13 cellular contexts compared by ENCODE assay signal in the genomic region with DNA sequence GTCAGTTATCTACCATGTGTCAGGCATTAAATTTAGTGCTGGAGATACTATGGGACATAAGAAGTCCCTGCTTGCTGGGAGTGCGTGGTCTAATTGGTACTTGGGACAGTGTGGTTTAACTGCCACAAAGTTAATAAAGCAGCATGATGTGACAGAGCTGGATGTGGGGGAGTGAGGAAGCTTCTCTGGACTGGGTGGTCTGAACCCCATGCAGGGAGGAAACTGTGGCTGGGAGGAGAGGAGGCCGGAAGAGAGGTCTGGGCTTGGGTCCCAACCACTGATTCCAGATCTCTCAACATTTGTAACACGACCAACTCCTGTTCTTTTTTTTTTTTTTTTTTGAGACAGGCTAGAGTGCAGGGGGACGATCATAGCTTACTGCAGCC. TPM values are rescaled to one million over a fixed set of nuclear protein-coding genes. Genes with fewer than 3 reads are reported as not detected.
DNase-seq lines count a peak whose midpoint lies in the region; ATAC-seq and TF ChIP-seq lines count a peak whose summit lies in the region.
"Had no signal": no experiment of that assay in that cellular context is flagged by ENCODE, and none has a peak within 500 bp of the region (broad histone marks: within the 10 kb centered on the region; RNA-seq: fewer than 3 reads in every experiment).

No MANE protein-coding gene starts in this region.

- H3K4me3 ChIP-seq in right atrium auricular region = no peak overlapping the region
- H3K4me3 ChIP-seq: body of pancreas, GM12878, SJSA1 had no signal

- ATAC-seq in GM21619 (IDR thresholded peaks at IDR 0.05; ENCODE audit: unreplicated experiment) = peak; percentile 31
- ATAC-seq: body of pancreas had no signal

- TF ChIP-seq CTCF in right atrium auricular region (IDR thresholded peaks at IDR 0.05) = no peak

- no peaks in the 10 kb centered on the region for H3K9me3 ChIP-seq in right atrium auricular region
- H3K9me3 ChIP-seq: body of pancreas, SJSA1 had no signal

- DNase-seq in CMK (ENCODE audit: low read depth) = peak; percentile 96
- DNase-seq in MV-4-11 (lab: John Stamatoyannopoulos, UW) = peak; percentile 94
- DNase-seq in right atrium auricular region (ENCODE audit: low spot score) = no peak
- no peak for DNase-seq in occipital lobe (lab: John Stamatoyannopoulos, UW)
- no peak for DNase-seq in NCI-H1048 (lab: John Stamatoyannopoulos, UW)
- DNase-seq in G401 (ENCODE audit: low spot score) = no peak
- no peak for DNase-seq in anterior cingulate cortex (lab: John Stamatoyannopoulos, UW)
- DNase-seq: mesenchymal stem cell; stimulated activated naive CD4-positive, alpha-beta T cell treated with Interleukin-2 at 50 U/mL for 16 hours had no signal

- H3K4me1 ChIP-seq in right atrium auricular region = peaks cover 0 to 61% of the 10 kb centered on the region in 2 donors
- H3K4me1 ChIP-seq: body of pancreas had no signal

- H3K27ac ChIP-seq in right atrium auricular region = peak overlapping the region; percentile 85 to 87
- H3K27ac ChIP-seq: body of pancreas, SJSA1 had no signal

- in situ Hi-C loops in G401 (cut with HindIII; ENCODE audit: low sequenced_read_pairs) = no loop called here

- no peaks in the 10 kb centered on the region for H3K36me3 ChIP-seq in right atrium auricular region
- H3K36me3 ChIP-seq: SJSA1 had no signal

- H3K27me3 ChIP-seq in right atrium auricular region = no peaks in the 10 kb centered on the region
- H3K27me3 ChIP-seq: body of pancreas, SJSA1 had no signal

RNA-seq across cellular contexts. Expression of gene ST3GAL4, which starts 37.1 kb away (rescaled TPM):
- total RNA-seq in right atrium auricular region (100 to 1,000 TPM in 1 of 2 donors, 10 to 100 TPM in 1; 67.5 to 103 TPM), occipital lobe (15.0 TPM)
- total RNA-seq in G401 (2014; rRNA removed; shearing (Covaris generic)) = 26.2 and 35.0 TPM in 2 replicates

Comparison
In these comparisons a context has a peak if more than half of its experiments do, and no peak if none do; other contexts are left out.
1. DNase-seq: peak in CMK (single experiment) and MV-4-11 (single experiment); none in right atrium auricular region (single experiment), occipital lobe (single experiment), NCI-H1048 (single experiment), G401 (single experiment) and anterior cingulate cortex (0 of 58).